2 cellular contexts compared by ENCODE assay signal in genomic region chr11:120954381-120954780, GRCh38.
TF ChIP-seq lines count a peak whose summit lies in the region.

No MANE protein-coding gene starts in this region.

TF ChIP-seq in IMR-90, 13 proteins besides CTCF, POLR2A, EP300 and RAD21:
- TF ChIP-seq NFE2L2 (IDR thresholded peaks at IDR 0.05; ENCODE audit: low read depth, low read length) (no peak), MAZ (IDR thresholded peaks at IDR 0.05; ENCODE audit: borderline replicate concordance, low read depth, low read length) (no peak), SMC3 (IDR thresholded peaks at IDR 0.05; ENCODE audit: low read depth, low read length) (no peak), ELK1 (IDR thresholded peaks at IDR 0.05; ENCODE audit: borderline replicate concordance, low read depth, low read length) (no peak), MXI1 (IDR thresholded peaks at IDR 0.05; ENCODE audit: borderline replicate concordance, low read depth, low read length) (no peak), BHLHE40 (IDR thresholded peaks at IDR 0.05; ENCODE audit: low read depth, low read length) (no peak), CEBPB (IDR thresholded peaks at IDR 0.05; ENCODE audit: low read depth, low read length) (no peak), USF2 (IDR thresholded peaks at IDR 0.05; ENCODE audit: low read depth, low read length) (no peak), MAFK (IDR thresholded peaks at IDR 0.05; ENCODE audit: low read depth, low read length) (no peak), RCOR1 (IDR thresholded peaks at IDR 0.05; ENCODE audit: insufficient replicate concordance, low read length) (no peak), RFX5 (IDR thresholded peaks at IDR 0.05; ENCODE audit: low read depth, low read length) (no peak), FOS (IDR thresholded peaks at IDR 0.05; ENCODE audit: low read depth, low read length) (no peak), CHD1 (IDR thresholded peaks at IDR 0.05; ENCODE audit: low read depth, low read length) (no peak)

TF ChIP-seq in H1, 55 proteins besides CTCF, POLR2A, EP300 and RAD21:
- TF ChIP-seq NANOG (IDR thresholded peaks at IDR 0.05; ENCODE audit: insufficient read depth, low read depth, low read length, poor library complexity, severe bottlenecking) = no peak
- no peak for TF ChIP-seq SUZ12 (IDR thresholded peaks at IDR 0.05; ENCODE audit: low read length)
- TF ChIP-seq SAP30 (IDR thresholded peaks at IDR 0.05; ENCODE audit: insufficient read depth, insufficient replicate concordance, low read length) = no peak
- TF ChIP-seq CEBPB (IDR thresholded peaks at IDR 0.05; ENCODE audit: low read depth, low read length) = no peak
- no peak for TF ChIP-seq RXRA (IDR thresholded peaks at IDR 0.05; ENCODE audit: insufficient read depth, low read depth, low read length)
- no peak for TF ChIP-seq MAFK (IDR thresholded peaks at IDR 0.05; ENCODE audit: low read depth, low read length)
- no peak for TF ChIP-seq CBX8 (IDR thresholded peaks at IDR 0.05; ENCODE audit: borderline replicate concordance, low read depth, low read length)
- no peak for TF ChIP-seq ASH2L (IDR thresholded peaks at IDR 0.05; ENCODE audit: low read length)
- no peak for TF ChIP-seq TCF12 (IDR thresholded peaks at IDR 0.05; ENCODE audit: low read depth, low read length)
- no peak for TF ChIP-seq EZH2 (IDR thresholded peaks at IDR 0.05; ENCODE audit: low read depth, low read length, severe bottlenecking)
- TF ChIP-seq BCL11A (IDR thresholded peaks at IDR 0.05; ENCODE audit: low read depth in 2 of 2, low read length in 2 of 2) = no peak
- TF ChIP-seq, protein P1, sequence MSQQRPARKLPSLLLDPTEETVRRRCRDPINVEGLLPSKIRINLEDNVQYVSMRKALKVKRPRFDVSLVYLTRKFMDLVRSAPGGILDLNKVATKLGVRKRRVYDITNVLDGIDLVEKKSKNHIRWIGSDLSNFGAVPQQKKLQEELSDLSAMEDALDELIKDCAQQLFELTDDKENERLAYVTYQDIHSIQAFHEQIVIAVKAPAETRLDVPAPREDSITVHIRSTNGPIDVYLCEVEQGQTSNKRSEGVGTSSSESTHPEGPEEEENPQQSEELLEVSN (IDR thresholded peaks at IDR 0.05) = no peak
- TF ChIP-seq GABPA (IDR thresholded peaks at IDR 0.05; ENCODE audit: borderline replicate concordance, insufficient read depth, low read length) = no peak
